In the genomic region with DNA sequence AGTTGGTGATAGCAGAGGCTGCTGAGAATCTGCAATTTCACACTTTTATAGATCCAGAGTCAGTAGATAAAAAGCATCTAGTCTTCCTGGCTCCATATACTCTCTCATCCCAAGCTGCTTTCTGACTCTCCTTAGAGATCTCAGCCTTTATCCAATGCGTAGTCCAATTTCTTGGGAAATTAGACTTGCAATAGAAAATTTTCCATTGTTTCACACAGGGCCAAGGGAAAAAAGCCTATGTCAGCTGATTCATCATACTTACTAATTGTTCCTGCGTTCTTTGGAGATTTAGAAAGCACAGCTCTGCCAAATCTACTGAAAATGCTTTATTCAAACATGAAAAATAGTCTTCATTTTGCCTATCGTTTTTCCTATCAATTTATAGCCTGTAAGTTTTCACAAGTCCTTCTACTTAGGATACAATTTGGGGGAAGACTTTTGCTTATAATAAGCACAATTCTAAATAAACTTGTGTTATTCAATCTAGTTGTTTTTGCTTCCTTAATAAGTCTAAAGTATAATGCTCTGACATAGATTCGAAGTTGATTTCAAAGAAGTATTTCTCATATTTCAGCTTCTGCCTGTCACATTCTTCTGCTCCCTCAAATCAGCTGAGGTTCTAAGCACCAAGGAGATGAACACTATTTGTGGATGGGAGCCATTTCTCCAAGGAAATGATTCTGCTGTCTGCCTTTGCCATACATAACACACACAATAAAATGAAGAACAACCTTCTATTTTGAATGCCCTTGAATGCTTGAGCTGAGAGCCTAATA, we compare ENCODE assay signal across 1 cellular context.
TF ChIP-seq lines count a peak whose summit lies in the region.

No MANE protein-coding gene starts in this region.

TF ChIP-seq in GM23338, 12 proteins besides CTCF, POLR2A, EP300 and RAD21:
- TF ChIP-seq, protein P1, sequence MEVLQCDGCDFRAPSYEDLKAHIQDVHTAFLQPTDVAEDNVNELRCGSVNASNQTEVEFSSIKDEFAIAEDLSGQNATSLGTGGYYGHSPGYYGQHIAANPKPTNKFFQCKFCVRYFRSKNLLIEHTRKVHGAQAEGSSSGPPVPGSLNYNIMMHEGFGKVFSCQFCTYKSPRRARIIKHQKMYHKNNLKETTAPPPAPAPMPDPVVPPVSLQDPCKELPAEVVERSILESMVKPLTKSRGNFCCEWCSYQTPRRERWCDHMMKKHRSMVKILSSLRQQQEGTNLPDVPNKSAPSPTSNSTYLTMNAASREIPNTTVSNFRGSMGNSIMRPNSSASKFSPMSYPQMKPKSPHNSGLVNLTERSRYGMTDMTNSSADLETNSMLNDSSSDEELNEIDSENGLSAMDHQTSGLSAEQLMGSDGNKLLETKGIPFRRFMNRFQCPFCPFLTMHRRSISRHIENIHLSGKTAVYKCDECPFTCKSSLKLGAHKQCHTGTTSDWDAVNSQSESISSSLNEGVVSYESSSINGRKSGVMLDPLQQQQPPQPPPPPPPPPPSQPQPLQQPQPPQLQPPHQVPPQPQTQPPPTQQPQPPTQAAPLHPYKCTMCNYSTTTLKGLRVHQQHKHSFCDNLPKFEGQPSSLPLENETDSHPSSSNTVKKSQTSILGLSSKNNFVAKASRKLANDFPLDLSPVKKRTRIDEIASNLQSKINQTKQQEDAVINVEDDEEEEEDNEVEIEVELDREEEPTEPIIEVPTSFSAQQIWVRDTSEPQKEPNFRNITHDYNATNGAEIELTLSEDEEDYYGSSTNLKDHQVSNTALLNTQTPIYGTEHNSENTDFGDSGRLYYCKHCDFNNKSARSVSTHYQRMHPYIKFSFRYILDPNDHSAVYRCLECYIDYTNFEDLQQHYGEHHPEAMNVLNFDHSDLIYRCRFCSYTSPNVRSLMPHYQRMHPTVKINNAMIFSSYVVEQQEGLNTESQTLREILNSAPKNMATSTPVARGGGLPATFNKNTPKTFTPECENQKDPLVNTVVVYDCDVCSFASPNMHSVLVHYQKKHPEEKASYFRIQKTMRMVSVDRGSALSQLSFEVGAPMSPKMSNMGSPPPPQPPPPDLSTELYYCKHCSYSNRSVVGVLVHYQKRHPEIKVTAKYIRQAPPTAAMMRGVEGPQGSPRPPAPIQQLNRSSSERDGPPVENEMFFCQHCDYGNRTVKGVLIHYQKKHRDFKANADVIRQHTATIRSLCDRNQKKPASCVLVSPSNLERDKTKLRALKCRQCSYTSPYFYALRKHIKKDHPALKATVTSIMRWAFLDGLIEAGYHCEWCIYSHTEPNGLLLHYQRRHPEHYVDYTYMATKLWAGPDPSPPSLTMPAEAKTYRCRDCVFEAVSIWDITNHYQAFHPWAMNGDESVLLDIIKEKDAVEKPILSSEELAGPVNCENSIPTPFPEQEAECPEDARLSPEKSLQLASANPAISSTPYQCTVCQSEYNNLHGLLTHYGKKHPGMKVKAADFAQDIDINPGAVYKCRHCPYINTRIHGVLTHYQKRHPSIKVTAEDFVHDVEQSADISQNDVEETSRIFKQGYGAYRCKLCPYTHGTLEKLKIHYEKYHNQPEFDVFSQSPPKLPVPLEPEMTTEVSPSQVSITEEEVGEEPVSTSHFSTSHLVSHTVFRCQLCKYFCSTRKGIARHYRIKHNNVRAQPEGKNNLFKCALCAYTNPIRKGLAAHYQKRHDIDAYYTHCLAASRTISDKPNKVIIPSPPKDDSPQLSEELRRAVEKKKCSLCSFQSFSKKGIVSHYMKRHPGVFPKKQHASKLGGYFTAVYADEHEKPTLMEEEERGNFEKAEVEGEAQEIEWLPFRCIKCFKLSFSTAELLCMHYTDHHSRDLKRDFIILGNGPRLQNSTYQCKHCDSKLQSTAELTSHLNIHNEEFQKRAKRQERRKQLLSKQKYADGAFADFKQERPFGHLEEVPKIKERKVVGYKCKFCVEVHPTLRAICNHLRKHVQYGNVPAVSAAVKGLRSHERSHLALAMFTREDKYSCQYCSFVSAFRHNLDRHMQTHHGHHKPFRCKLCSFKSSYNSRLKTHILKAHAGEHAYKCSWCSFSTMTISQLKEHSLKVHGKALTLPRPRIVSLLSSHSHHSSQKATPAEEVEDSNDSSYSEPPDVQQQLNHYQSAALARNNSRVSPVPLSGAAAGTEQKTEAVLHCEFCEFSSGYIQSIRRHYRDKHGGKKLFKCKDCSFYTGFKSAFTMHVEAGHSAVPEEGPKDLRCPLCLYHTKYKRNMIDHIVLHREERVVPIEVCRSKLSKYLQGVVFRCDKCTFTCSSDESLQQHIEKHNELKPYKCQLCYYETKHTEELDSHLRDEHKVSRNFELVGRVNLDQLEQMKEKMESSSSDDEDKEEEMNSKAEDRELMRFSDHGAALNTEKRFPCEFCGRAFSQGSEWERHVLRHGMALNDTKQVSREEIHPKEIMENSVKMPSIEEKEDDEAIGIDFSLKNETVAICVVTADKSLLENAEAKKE (CRISPR knock-in tag; IDR thresholded peaks at IDR 0.05), result no peak
- no peak for TF ChIP-seq ZNF114 (CRISPR knock-in tag; IDR thresholded peaks at IDR 0.05)
- TF ChIP-seq JUNB (IDR thresholded peaks at IDR 0.05; ENCODE audit: unreplicated experiment), result no peak
- no peak for TF ChIP-seq STAT1 (IDR thresholded peaks at IDR 0.05; ENCODE audit: unreplicated experiment)
- no peak for TF ChIP-seq EZH2 (IDR thresholded peaks at IDR 0.05; ENCODE audit: low read depth, unreplicated experiment)
- no peak for TF ChIP-seq POLR2AphosphoS5 (IDR thresholded peaks at IDR 0.05; ENCODE audit: low read depth)
- no peak for TF ChIP-seq CREB1 (CRISPR knock-in tag; IDR thresholded peaks at IDR 0.05; ENCODE audit: low read depth)
- TF ChIP-seq EZH2phosphoT487 (IDR thresholded peaks at IDR 0.05; ENCODE audit: unreplicated experiment), result no peak
- TF ChIP-seq, protein P2, sequence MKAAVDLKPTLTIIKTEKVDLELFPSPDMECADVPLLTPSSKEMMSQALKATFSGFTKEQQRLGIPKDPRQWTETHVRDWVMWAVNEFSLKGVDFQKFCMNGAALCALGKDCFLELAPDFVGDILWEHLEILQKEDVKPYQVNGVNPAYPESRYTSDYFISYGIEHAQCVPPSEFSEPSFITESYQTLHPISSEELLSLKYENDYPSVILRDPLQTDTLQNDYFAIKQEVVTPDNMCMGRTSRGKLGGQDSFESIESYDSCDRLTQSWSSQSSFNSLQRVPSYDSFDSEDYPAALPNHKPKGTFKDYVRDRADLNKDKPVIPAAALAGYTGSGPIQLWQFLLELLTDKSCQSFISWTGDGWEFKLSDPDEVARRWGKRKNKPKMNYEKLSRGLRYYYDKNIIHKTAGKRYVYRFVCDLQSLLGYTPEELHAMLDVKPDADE (IDR thresholded peaks at IDR 0.05), result no peak
- TF ChIP-seq, protein P3, sequence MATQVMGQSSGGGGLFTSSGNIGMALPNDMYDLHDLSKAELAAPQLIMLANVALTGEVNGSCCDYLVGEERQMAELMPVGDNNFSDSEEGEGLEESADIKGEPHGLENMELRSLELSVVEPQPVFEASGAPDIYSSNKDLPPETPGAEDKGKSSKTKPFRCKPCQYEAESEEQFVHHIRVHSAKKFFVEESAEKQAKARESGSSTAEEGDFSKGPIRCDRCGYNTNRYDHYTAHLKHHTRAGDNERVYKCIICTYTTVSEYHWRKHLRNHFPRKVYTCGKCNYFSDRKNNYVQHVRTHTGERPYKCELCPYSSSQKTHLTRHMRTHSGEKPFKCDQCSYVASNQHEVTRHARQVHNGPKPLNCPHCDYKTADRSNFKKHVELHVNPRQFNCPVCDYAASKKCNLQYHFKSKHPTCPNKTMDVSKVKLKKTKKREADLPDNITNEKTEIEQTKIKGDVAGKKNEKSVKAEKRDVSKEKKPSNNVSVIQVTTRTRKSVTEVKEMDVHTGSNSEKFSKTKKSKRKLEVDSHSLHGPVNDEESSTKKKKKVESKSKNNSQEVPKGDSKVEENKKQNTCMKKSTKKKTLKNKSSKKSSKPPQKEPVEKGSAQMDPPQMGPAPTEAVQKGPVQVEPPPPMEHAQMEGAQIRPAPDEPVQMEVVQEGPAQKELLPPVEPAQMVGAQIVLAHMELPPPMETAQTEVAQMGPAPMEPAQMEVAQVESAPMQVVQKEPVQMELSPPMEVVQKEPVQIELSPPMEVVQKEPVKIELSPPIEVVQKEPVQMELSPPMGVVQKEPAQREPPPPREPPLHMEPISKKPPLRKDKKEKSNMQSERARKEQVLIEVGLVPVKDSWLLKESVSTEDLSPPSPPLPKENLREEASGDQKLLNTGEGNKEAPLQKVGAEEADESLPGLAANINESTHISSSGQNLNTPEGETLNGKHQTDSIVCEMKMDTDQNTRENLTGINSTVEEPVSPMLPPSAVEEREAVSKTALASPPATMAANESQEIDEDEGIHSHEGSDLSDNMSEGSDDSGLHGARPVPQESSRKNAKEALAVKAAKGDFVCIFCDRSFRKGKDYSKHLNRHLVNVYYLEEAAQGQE (IDR thresholded peaks at IDR 0.05; ENCODE audit: unreplicated experiment), result no peak
- no peak for TF ChIP-seq ZNF331 (CRISPR knock-in tag; IDR thresholded peaks at IDR 0.05; ENCODE audit: low read depth)
- no peak for TF ChIP-seq NANOG (IDR thresholded peaks at IDR 0.05; ENCODE audit: borderline replicate concordance)
TF ChIP-seq in GM23338: peak in this region for 0.
